In genomic region chr19:54449701-54450069, GRCh38 we compare ENCODE assay signal across 8 cellular contexts. TPM values are rescaled to one million over a fixed set of nuclear protein-coding genes. Genes with fewer than 3 reads are reported as not detected.
DNase-seq lines count a peak whose midpoint lies in the region; ATAC-seq and TF ChIP-seq lines count a peak whose summit lies in the region.

No MANE protein-coding gene starts in this region.

- no peak for TF ChIP-seq POLR2A in thyroid gland (IDR thresholded peaks at IDR 0.05)

- 1% methylated on average over 21 of the region's 21 CpGs for WGBS in thyroid gland, 2 donors

- DNase-seq in activated T-cell treated with anti-CD3 and anti-CD28 coated beads for 4 hours = peak; percentile 20
- DNase-seq in activated T-cell treated with anti-CD3 and anti-CD28 coated beads, Interleukin-2, amount 50 U/mL, for 1 hour = no peak
- DNase-seq in activated naive CD4-positive, alpha-beta T cell treated with anti-CD3 and anti-CD28 coated beads, Interleukin-2, amount 50 U/mL, for 72 hours (ENCODE audit: low spot score in 2 of 2) = no peak
- DNase-seq in iris pigment epithelial cell (ENCODE audit: low read depth) = peak; percentile 44
- DNase-seq in thyroid gland = no peak
- DNase-seq in RPMI8226 = no peak
- DNase-seq in NCI-H2227 (lab: John Stamatoyannopoulos, UW; ENCODE audit: unreplicated experiment) = no peak

- H3K9me3 Mint-ChIP-seq in activated naive CD4-positive, alpha-beta T cell treated with anti-CD3 and anti-CD28 coated beads, Interleukin-2, amount 50 U/mL, for 72 hours = no peaks in the 10 kb centered on the region

- H3K27ac ChIP-seq in thyroid gland = peak overlapping the region; percentile 92 to 95 (median 95)

- no peaks in the 10 kb centered on the region for H3K27me3 ChIP-seq in thyroid gland

- peaks cover 30 to 49% of the 10 kb centered on the region in 2 donors for H3K36me3 Mint-ChIP-seq in activated naive CD4-positive, alpha-beta T cell treated with anti-CD3 and anti-CD28 coated beads, Interleukin-2, amount 50 U/mL, for 72 hours

- H3K27ac Mint-ChIP-seq in activated naive CD4-positive, alpha-beta T cell treated with anti-CD3 and anti-CD28 coated beads, Interleukin-2, amount 50 U/mL, for 72 hours = peak overlapping the region; percentile 98 to 99

- intact Hi-C loops in thyroid gland (cut with DNase I) = loop anchor here (2.0 kb wide), 1 partner anchor 13 kb away; the partner anchor contains the start of gene LENG9

- TF ChIP-seq CTCF in thyroid gland (IDR thresholded peaks at IDR 0.05) = no peak

- H3K36me3 ChIP-seq in thyroid gland = peaks cover 30 to 38% of the 10 kb centered on the region in 2 donors

- peak overlapping the region; percentile 83 to 98 (median 83) for H3K4me3 ChIP-seq in thyroid gland (replicated peaks in 1 of 3)

- no peak for ATAC-seq in activated naive CD4-positive, alpha-beta T cell treated with anti-CD3 and anti-CD28 coated beads, Interleukin-2, amount 50 U/mL, for 72 hours
- no peak for ATAC-seq in HG02798 (IDR thresholded peaks at IDR 0.05; ENCODE audit: poor library complexity, unreplicated experiment)

- peaks cover 19 to 25% of the 10 kb centered on the region in 2 donors for H3K4me1 ChIP-seq in thyroid gland

- no peaks in the 10 kb centered on the region for H3K9me3 ChIP-seq in thyroid gland

RNA-seq across cellular contexts. Expression of gene LENG8, which starts 0.7 kb away (rescaled TPM):
- total RNA-seq in activated naive CD4-positive, alpha-beta T cell treated with anti-CD3 and anti-CD28 coated beads, Interleukin-2, amount 50 U/mL, for 72 hours = 100 to 1,000 TPM; 191 to 205 TPM
- total RNA-seq in thyroid gland = 100 to 1,000 TPM; 124 to 219 (median 157) TPM

RNA-seq across cellular contexts. Expression of gene LENG9, which starts 13.9 kb away (rescaled TPM):
- total RNA-seq in activated naive CD4-positive, alpha-beta T cell treated with anti-CD3 and anti-CD28 coated beads, Interleukin-2, amount 50 U/mL, for 72 hours = 1 to 10 TPM; 2.5 to 5.8 TPM
- total RNA-seq in thyroid gland = 1 to 10 TPM; 1.3 to 4.6 (median 3.2) TPM

RNA-seq across cellular contexts. Expression of gene CDC42EP5, which starts 23.4 kb away (rescaled TPM):
- total RNA-seq in activated naive CD4-positive, alpha-beta T cell treated with anti-CD3 and anti-CD28 coated beads, Interleukin-2, amount 50 U/mL, for 72 hours = not detected
- 10 to 100 TPM in 2 of 4 donors, 1 to 10 TPM in 2; 1.8 to 18.7 (median 12.1) TPM for total RNA-seq in thyroid gland

RNA-seq across cellular contexts. Expression of gene TTYH1, which starts 34.4 kb away (rescaled TPM):
- under 1 TPM in 1 of 2 donors, not detected in 1; 0.37 TPM for total RNA-seq in activated naive CD4-positive, alpha-beta T cell treated with anti-CD3 and anti-CD28 coated beads, Interleukin-2, amount 50 U/mL, for 72 hours
- total RNA-seq in thyroid gland = under 1 TPM in 2 of 4 donors, not detected in 2; 0.45 to 0.94 TPM

RNA-seq across cellular contexts. Expression of gene LAIR2, which starts 52.9 kb away (rescaled TPM):
- total RNA-seq in activated naive CD4-positive, alpha-beta T cell treated with anti-CD3 and anti-CD28 coated beads, Interleukin-2, amount 50 U/mL, for 72 hours = 1 to 10 TPM; 1.7 to 8.4 TPM
- total RNA-seq in thyroid gland = not detected

Comparison
In these comparisons a context has a peak if more than half of its experiments do, and no peak if none do; other contexts are left out.
1. DNase-seq: peak in activated T-cell treated with anti-CD3 and anti-CD28 coated beads for 4 hours (single experiment) and iris pigment epithelial cell (single experiment); none in activated T-cell treated with anti-CD3 and anti-CD28 coated beads, Interleukin-2, amount 50 U/mL, for 1 hour (single experiment), activated naive CD4-positive, alpha-beta T cell treated with anti-CD3 and anti-CD28 coated beads, Interleukin-2, amount 50 U/mL, for 72 hours (0 of 2), thyroid gland (0 of 2), RPMI8226 (single experiment) and NCI-H2227 (single experiment).